13 cellular contexts compared by ENCODE assay signal in genomic region chr17:80941743-80942211, GRCh38. TPM values are rescaled to one million over a fixed set of nuclear protein-coding genes. Genes with fewer than 3 reads are reported as not detected.
DNase-seq lines count a peak whose midpoint lies in the region; ATAC-seq and TF ChIP-seq lines count a peak whose summit lies in the region.
"Had no signal": no experiment of that assay in that cellular context is flagged by ENCODE, and none has a peak within 500 bp of the region (broad histone marks: within the 10 kb centered on the region; RNA-seq: fewer than 3 reads in every experiment).

No MANE protein-coding gene starts in this region.

- H3K9me3 ChIP-seq in mucosa of descending colon = no peaks in the 10 kb centered on the region
- H3K9me3 ChIP-seq in tibial artery = no peaks in the 10 kb centered on the region
- H3K9me3 ChIP-seq: thyroid gland had no signal

- H3K27me3 Mint-ChIP-seq in MCF 10A (ENCODE audit: insufficient read depth, unreplicated experiment) = no peaks in the 10 kb centered on the region
- H3K27me3 Mint-ChIP-seq: activated CD4-positive, alpha-beta memory T cell treated with anti-CD3 and anti-CD28 coated beads for 36 hours; activated naive CD8-positive, alpha-beta T cell treated with anti-CD3 and anti-CD28 coated beads, Interleukin-2, amount 10 ng/mL, durations not matched to agents 7 days and 5 days had no signal

- DNase-seq in NCI-H446 treated with DMSO at 0.1 percent for 48 hours (lab: John Stamatoyannopoulos, UW) (peak; percentile 21), dorsolateral prefrontal cortex (peak in 4 of 10 donors; percentile 30 to 50 (median 37)), mucosa of descending colon (peak in 2 of 3 donors; percentile 33 to 53), tibial artery (peak; percentile 20 to 64), MCF 10A (ENCODE audit: unreplicated experiment) (no peak), HT-29 (ENCODE audit: low spot score) (no peak), SHP77 treated with DMSO at 0.1 percent for 48 hours (lab: John Stamatoyannopoulos, UW) (no peak)
- DNase-seq: activated CD4-positive, alpha-beta memory T cell treated with anti-CD3 and anti-CD28 coated beads for 36 hours; activated naive CD8-positive, alpha-beta T cell treated with anti-CD3 and anti-CD28 coated beads, Interleukin-2, amount 10 ng/mL, durations not matched to agents 7 days and 5 days; NCI-H1092; NCI-H774; stimulated activated CD4-positive, alpha-beta T cell treated with anti-CD3 and anti-CD28 coated beads, Interleukin-4, amount 100 ng/mL, for 1 hour had no signal

- peaks cover 16% of the 10 kb centered on the region for H3K36me3 Mint-ChIP-seq in MCF 10A (ENCODE audit: insufficient read depth, unreplicated experiment)

- H3K27ac Mint-ChIP-seq in MCF 10A (ENCODE audit: low read depth, unreplicated experiment) = no peak overlapping the region
- H3K27ac Mint-ChIP-seq: activated CD4-positive, alpha-beta memory T cell treated with anti-CD3 and anti-CD28 coated beads for 36 hours; activated naive CD8-positive, alpha-beta T cell treated with anti-CD3 and anti-CD28 coated beads, Interleukin-2, amount 10 ng/mL, durations not matched to agents 7 days and 5 days had no signal

- H3K27ac ChIP-seq in dorsolateral prefrontal cortex (peak overlapping the region in 38 of 59 donors; percentile 4 to 83 (median 45)), tibial artery (peak overlapping the region; percentile 81 to 90)
- H3K27ac ChIP-seq: thyroid gland had no signal

- BruUV-seq in MCF 10A (replicated peaks; lab: Mats Ljungman, UMichigan) = no TSS peak

- H3K4me3 ChIP-seq in dorsolateral prefrontal cortex (peak overlapping the region in 1 of 59 donors; percentile 4), mucosa of descending colon (no peak overlapping the region), tibial artery (no peak overlapping the region)
- H3K4me3 ChIP-seq: thyroid gland had no signal

- ATAC-seq in mucosa of descending colon = peak; percentile 19

- no peaks in the 10 kb centered on the region for H3K9me3 Mint-ChIP-seq in MCF 10A (ENCODE audit: unreplicated experiment)
- H3K9me3 Mint-ChIP-seq: activated CD4-positive, alpha-beta memory T cell treated with anti-CD3 and anti-CD28 coated beads for 36 hours; activated naive CD8-positive, alpha-beta T cell treated with anti-CD3 and anti-CD28 coated beads, Interleukin-2, amount 10 ng/mL, durations not matched to agents 7 days and 5 days had no signal

- H3K4me3 Mint-ChIP-seq in MCF 10A (ENCODE audit: unreplicated experiment) = no peak overlapping the region
- H3K4me3 Mint-ChIP-seq: activated CD4-positive, alpha-beta memory T cell treated with anti-CD3 and anti-CD28 coated beads for 36 hours; activated naive CD8-positive, alpha-beta T cell treated with anti-CD3 and anti-CD28 coated beads, Interleukin-2, amount 10 ng/mL, durations not matched to agents 7 days and 5 days had no signal

- H3K36me3 ChIP-seq in mucosa of descending colon (ENCODE audit: low read depth) = no peaks in the 10 kb centered on the region
- H3K36me3 ChIP-seq in tibial artery = peaks cover 0 to 33% (median 5%) of the 10 kb centered on the region in 3 donors

- TF ChIP-seq CTCF in dorsolateral prefrontal cortex (IDR thresholded peaks at IDR 0.05 in 54 of 56, conservative IDR thresholded peaks at IDR 0.05 in 2 of 56; ENCODE audit: low read depth in 1 of 56, partially characterized antibody in 56 of 56) (no peak), mucosa of descending colon (IDR thresholded peaks at IDR 0.05) (no peak), tibial artery (IDR thresholded peaks at IDR 0.05) (no peak), MCF 10A (IDR thresholded peaks at IDR 0.05; ENCODE audit: unreplicated experiment) (no peak)

- CTCF ChIA-PET in MCF 10A (lab: Yijun Ruan, JAX) = interaction anchor here (0.6 to 1.3 kb wide), 3 partner anchors 12 to 409 kb away, joined by 3 to 4 read pairs (median 4); no protein-coding TSS in a partner anchor

- H3K4me1 ChIP-seq in mucosa of descending colon (ENCODE audit: low read depth) (peaks cover 6% of the 10 kb centered on the region), tibial artery (peaks cover 0 to 40% (median 27%) of the 10 kb centered on the region in 4 donors)

- POLR2A ChIA-PET in MCF 10A (lab: Yijun Ruan, JAX) = interaction anchor here (1.0 kb wide), 1 partner anchor 17 kb away, joined by 3 read pairs; no protein-coding TSS in a partner anchor

- H3K4me1 Mint-ChIP-seq in MCF 10A (ENCODE audit: insufficient read depth, unreplicated experiment) = peaks cover 6% of the 10 kb centered on the region

- intact Hi-C loops in dorsolateral prefrontal cortex (cut with DNase I) = no loop called here
- intact Hi-C loops in mucosa of descending colon (cut with DNase I, micrococcal nuclease) = no loop called here
- intact Hi-C loops in tibial artery (cut with DNase I; ENCODE audit: low total_unique reads) = no loop called here
- intact Hi-C loops in MCF 10A (cut with micrococcal nuclease) = loop anchor here (1.0 kb wide), 1 partner anchor 29 kb away; no protein-coding TSS in a partner anchor

- H3K27me3 ChIP-seq in dorsolateral prefrontal cortex (no peaks in the 10 kb centered on the region), tibial artery (no peaks in the 10 kb centered on the region)
- H3K27me3 ChIP-seq: thyroid gland had no signal

RNA-seq across cellular contexts. Expression of gene CHMP6, which starts 49.9 kb away (rescaled TPM):
- total RNA-seq in dorsolateral prefrontal cortex (10 to 100 TPM; 15.4 to 33.4 (median 22.0) TPM), mucosa of descending colon (10 to 100 TPM; 35.1 to 43.9 (median 35.4) TPM), MCF 10A (2022) (19.5 and 22.6 TPM in 2 replicates)
- total RNA-seq in HT-29 (2014; rRNA removed; shearing (Covaris generic)) = 9.7 and 12.7 TPM in 2 replicates

Comparison
In these comparisons a context has a peak if more than half of its experiments do, and no peak if none do; other contexts are left out.
1. DNase-seq: peak in NCI-H446 treated with DMSO at 0.1 percent for 48 hours (single experiment), mucosa of descending colon (2 of 3) and tibial artery (2 of 2); none in MCF 10A (single experiment), HT-29 (single experiment) and SHP77 treated with DMSO at 0.1 percent for 48 hours (single experiment).